ENCODE assay signal across 28 cellular contexts in the genomic region with DNA sequence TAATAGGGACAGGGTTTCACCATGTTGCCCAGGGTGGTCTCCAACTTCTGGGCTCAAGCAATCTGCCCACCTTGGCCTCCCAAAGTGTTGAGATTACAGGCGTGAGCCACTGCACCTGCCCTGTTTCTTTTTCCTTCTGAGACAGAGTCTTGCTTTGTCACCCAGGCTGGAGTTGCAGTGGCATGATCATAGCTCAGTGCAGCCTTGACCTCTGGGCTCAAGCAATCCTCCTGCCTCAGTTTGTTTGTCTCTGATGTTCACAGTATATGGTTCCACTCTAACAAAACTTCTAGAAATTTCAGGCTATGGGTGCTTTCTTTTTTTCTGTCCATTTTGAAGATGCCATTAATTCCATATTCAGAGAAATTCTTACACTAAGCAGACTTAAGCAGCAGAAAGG.
"Had no signal": no experiment of that assay in that cellular context is flagged by ENCODE, and none has a peak within 500 bp of the region (broad histone marks: within the 10 kb centered on the region; RNA-seq: fewer than 3 reads in every experiment).

No MANE protein-coding gene starts in this region.

- H3K4me1 ChIP-seq: suprapubic skin, thyroid gland, tibial nerve, transverse colon, upper lobe of left lung, upper lobe of right lung, uterus, vagina had no signal

- H3K9me3 Mint-ChIP-seq: stimulated activated effector memory CD8-positive, alpha-beta T cell treated with anti-CD3 and anti-CD28 coated beads, Interleukin-12 subunit alpha, Interleukin-12 subunit beta, amount 100 ng/mL, for 72 hours; stimulated activated memory B cell treated with anti-CD40 and anti-IgM and Interleukin-4, amounts not matched to agents 10 μg/mL and 1 μg/mL and 100 μg/mL, for 72 hours; stimulated activated naive B cell treated with anti-CD40 and anti-IgM and Interleukin-4, amounts not matched to agents 10 μg/mL and 1 μg/mL and 100 μg/mL, for 72 hours; stimulated activated naive CD8-positive, alpha-beta T cell treated with anti-CD3 and anti-CD28 coated beads, Interleukin-15, amount 100 ng/mL, for 72 hours; stimulated activated naive CD8-positive, alpha-beta T cell treated with anti-CD3 and anti-CD28 coated beads, Interleukin-15, Interleukin-2, amounts not matched to agents 100 ng/mL and 50 ng/mL, for 24 hours; type B pancreatic cell had no signal

- H3K27me3 ChIP-seq: suprapubic skin, testis, thyroid gland, tibial artery, tibial nerve, transverse colon, upper lobe of left lung, upper lobe of right lung, uterus, vagina had no signal

- FAIRE-seq: urothelium cell line had no signal

- H3K27ac ChIP-seq: suprapubic skin, testis, thoracic aorta, thyroid gland, tibial artery, tibial nerve, transverse colon, upper lobe of left lung, upper lobe of right lung, uterus, vagina had no signal

- H3K36me3 ChIP-seq: suprapubic skin, thoracic aorta, thyroid gland, tibial nerve, transverse colon, upper lobe of left lung, upper lobe of right lung, uterus, vagina had no signal

- H3K36me3 Mint-ChIP-seq: stimulated activated memory B cell treated with anti-CD40 and anti-IgM and Interleukin-4, amounts not matched to agents 10 μg/mL and 1 μg/mL and 100 μg/mL, for 72 hours had no signal

- H3K27me3 Mint-ChIP-seq: stimulated activated memory B cell treated with anti-CD40 and anti-IgM and Interleukin-4, amounts not matched to agents 10 μg/mL and 1 μg/mL and 100 μg/mL, for 72 hours; stimulated activated naive B cell treated with anti-CD40 and anti-IgM and Interleukin-4, amounts not matched to agents 10 μg/mL and 1 μg/mL and 100 μg/mL, for 72 hours; stimulated activated naive CD8-positive, alpha-beta T cell treated with anti-CD3 and anti-CD28 coated beads, Interleukin-15, amount 100 ng/mL, for 72 hours; stimulated activated naive CD8-positive, alpha-beta T cell treated with anti-CD3 and anti-CD28 coated beads, Interleukin-15, Interleukin-2, amounts not matched to agents 100 ng/mL and 50 ng/mL, for 24 hours; type B pancreatic cell had no signal

- ATAC-seq: stimulated activated effector memory CD8-positive, alpha-beta T cell treated with anti-CD3 and anti-CD28 coated beads, Interleukin-12 subunit alpha, Interleukin-12 subunit beta, amount 100 ng/mL, for 72 hours; stimulated activated memory B cell treated with anti-CD40 and anti-IgM and Interleukin-4, amounts not matched to agents 10 μg/mL and 1 μg/mL and 100 μg/mL, for 72 hours; stimulated activated naive B cell treated with anti-CD40 and anti-IgM and Interleukin-4, amounts not matched to agents 10 μg/mL and 1 μg/mL and 100 μg/mL, for 72 hours; stimulated activated naive CD8-positive, alpha-beta T cell treated with anti-CD3 and anti-CD28 coated beads, Interleukin-15, amount 100 ng/mL, for 72 hours; stimulated activated naive CD8-positive, alpha-beta T cell treated with anti-CD3 and anti-CD28 coated beads, Interleukin-15, Interleukin-2, amounts not matched to agents 100 U/mL and 50 U/mL, for 24 hours; upper lobe of right lung had no signal

- H3K4me3 Mint-ChIP-seq: stimulated activated effector memory CD8-positive, alpha-beta T cell treated with anti-CD3 and anti-CD28 coated beads, Interleukin-12 subunit alpha, Interleukin-12 subunit beta, amount 100 ng/mL, for 72 hours; stimulated activated memory B cell treated with anti-CD40 and anti-IgM and Interleukin-4, amounts not matched to agents 10 μg/mL and 1 μg/mL and 100 μg/mL, for 72 hours; stimulated activated naive B cell treated with anti-CD40 and anti-IgM and Interleukin-4, amounts not matched to agents 10 μg/mL and 1 μg/mL and 100 μg/mL, for 72 hours; stimulated activated naive CD8-positive, alpha-beta T cell treated with anti-CD3 and anti-CD28 coated beads, Interleukin-15, amount 100 ng/mL, for 72 hours; stimulated activated naive CD8-positive, alpha-beta T cell treated with anti-CD3 and anti-CD28 coated beads, Interleukin-15, Interleukin-2, amounts not matched to agents 100 ng/mL and 50 ng/mL, for 24 hours; type B pancreatic cell had no signal

- DNase-seq: stimulated activated CD4-positive, alpha-beta T cell treated with anti-CD3 and anti-CD28 coated beads, Interleukin-2, amount 100 ng/mL, for 48 hours; stimulated activated CD4-positive, alpha-beta T cell treated with anti-CD3 and anti-CD28 coated beads, Interleukin-4, amount 100 ng/mL, for 1 hour; stimulated activated CD4-positive, alpha-beta T cell treated with anti-CD3 and anti-CD28 coated beads, Interleukin-4, amount 100 ng/mL, for 24 hours; stimulated activated CD4-positive, alpha-beta T cell treated with anti-CD3 and anti-CD28 coated beads, Interleukin-4, amount 100 ng/mL, for 4 hours; stimulated activated CD8-positive, alpha-beta memory T cell treated with anti-CD3 and anti-CD28 coated beads, Interleukin-4, amount 100 ng/mL, for 48 hours; stimulated activated naive B cell treated with anti-CD40 and anti-IgM and Interleukin-4, amounts not matched to agents 10 μg/mL and 1 μg/mL and 100 μg/mL, for 72 hours; stimulated activated naive CD4-positive, alpha-beta T cell; stimulated activated naive CD4-positive, alpha-beta T cell treated with Interleukin-2 at 50 U/mL for 16 hours; stimulated activated naive CD8-positive, alpha-beta T cell treated with anti-CD3 and anti-CD28 coated beads, Interleukin-15, amount 100 ng/mL, for 72 hours; stimulated activated naive CD8-positive, alpha-beta T cell treated with anti-CD3 and anti-CD28 coated beads, Interleukin-15, Interleukin-2, amounts not matched to agents 100 U/mL and 50 U/mL, for 24 hours; substantia nigra; testis; tibial artery; transverse colon; trophoblast cell; upper lobe of left lung; upper lobe of right lung; uterus had no signal

- H3K4me3 ChIP-seq: suprapubic skin, testis, thoracic aorta, thyroid gland, tibial artery, tibial nerve, transverse colon, upper lobe of left lung, upper lobe of right lung, uterus, vagina had no signal

- H3K9me3 ChIP-seq: suprapubic skin, testis, thoracic aorta, thyroid gland, tibial artery, tibial nerve, transverse colon, upper lobe of left lung, upper lobe of right lung, uterus, vagina had no signal

- H3K27ac Mint-ChIP-seq: stimulated activated effector memory CD8-positive, alpha-beta T cell treated with anti-CD3 and anti-CD28 coated beads, Interleukin-12 subunit alpha, Interleukin-12 subunit beta, amount 100 ng/mL, for 72 hours; stimulated activated memory B cell treated with anti-CD40 and anti-IgM and Interleukin-4, amounts not matched to agents 10 μg/mL and 1 μg/mL and 100 μg/mL, for 72 hours; stimulated activated naive B cell treated with anti-CD40 and anti-IgM and Interleukin-4, amounts not matched to agents 10 μg/mL and 1 μg/mL and 100 μg/mL, for 72 hours; stimulated activated naive CD8-positive, alpha-beta T cell treated with anti-CD3 and anti-CD28 coated beads, Interleukin-15, amount 100 ng/mL, for 72 hours; stimulated activated naive CD8-positive, alpha-beta T cell treated with anti-CD3 and anti-CD28 coated beads, Interleukin-15, Interleukin-2, amounts not matched to agents 100 ng/mL and 50 ng/mL, for 24 hours; type B pancreatic cell had no signal

- H3K4me1 Mint-ChIP-seq: stimulated activated effector memory CD8-positive, alpha-beta T cell treated with anti-CD3 and anti-CD28 coated beads, Interleukin-12 subunit alpha, Interleukin-12 subunit beta, amount 100 ng/mL, for 72 hours; stimulated activated memory B cell treated with anti-CD40 and anti-IgM and Interleukin-4, amounts not matched to agents 10 μg/mL and 1 μg/mL and 100 μg/mL, for 72 hours; stimulated activated naive B cell treated with anti-CD40 and anti-IgM and Interleukin-4, amounts not matched to agents 10 μg/mL and 1 μg/mL and 100 μg/mL, for 72 hours; stimulated activated naive CD8-positive, alpha-beta T cell treated with anti-CD3 and anti-CD28 coated beads, Interleukin-15, amount 100 ng/mL, for 72 hours had no signal
